Comparison of ENCODE assay signal across 16 cellular contexts in genomic region chr9:117656007-117656406, GRCh38.
"Had no signal": no experiment of that assay in that cellular context is flagged by ENCODE, and none has a peak within 500 bp of the region (broad histone marks: within the 10 kb centered on the region; RNA-seq: fewer than 3 reads in every experiment).

No MANE protein-coding gene starts in this region.

- H3K27ac ChIP-seq: colonic mucosa, neutrophil, right lobe of liver, suprapubic skin, upper lobe of left lung, VCaP had no signal

- H3K9me3 ChIP-seq: colonic mucosa, neutrophil, right lobe of liver, suprapubic skin, upper lobe of left lung had no signal

- DNase-seq: activated CD4-positive, alpha-beta memory T cell treated with anti-CD3 and anti-CD28 coated beads for 36 hours; activated effector memory CD4-positive, alpha-beta T cell treated with anti-CD3 and anti-CD28 coated beads, Interleukin-2, amount 50 U/mL, for 16 hours; activated T-cell treated with anti-CD3 and anti-CD28 coated beads, Interleukin-2, amount 50 U/mL, for 4 hours; amniotic stem cell; colonic mucosa; effector CD4-positive, alpha-beta T cell; islet precursor cell; naive thymus-derived CD4-positive, alpha-beta T cell; right lobe of liver; stimulated activated CD4-positive, alpha-beta T cell treated with anti-CD3 and anti-CD28 coated beads, Interleukin-2, amount 100 ng/mL, for 24 hours; stimulated activated naive B cell treated with anti-CD40 and anti-IgM and Interleukin-4, amounts not matched to agents 10 μg/mL and 1 μg/mL and 100 μg/mL, for 72 hours; T-helper 9 cell; upper lobe of left lung had no signal

- H3K36me3 ChIP-seq: colonic mucosa, neutrophil, right lobe of liver, suprapubic skin, upper lobe of left lung had no signal

- H3K4me1 ChIP-seq: right lobe of liver, suprapubic skin, upper lobe of left lung had no signal

- H3K4me3 ChIP-seq: colonic mucosa, right lobe of liver, suprapubic skin, upper lobe of left lung had no signal

- H3K27me3 ChIP-seq: colonic mucosa, right lobe of liver, suprapubic skin, upper lobe of left lung had no signal
